ENCODE assay signal across 1 cellular context in genomic region chr2:129378186-129378585, GRCh38.
TF ChIP-seq lines count a peak whose summit lies in the region.

No MANE protein-coding gene starts in this region.

TF ChIP-seq in HepG2, 621 proteins besides CTCF, POLR2A, EP300 and RAD21 (continued from another document):
- TF ChIP-seq PRDM4 (CRISPR knock-in tag; IDR thresholded peaks at IDR 0.05; ENCODE audit: borderline replicate concordance) (no peak), MXI1 (IDR thresholded peaks at IDR 0.05; ENCODE audit: borderline replicate concordance, low read depth, low read length) (no peak), CCAR2 (optimal IDR thresholded peaks at IDR 0.05; ENCODE audit: low read depth, low read length) (no peak), NCOA5 (CRISPR knock-in tag; IDR thresholded peaks at IDR 0.05) (no peak), RNF2 (conservative IDR thresholded peaks at IDR 0.05; ENCODE audit: low read depth) (0 out of 2 replicates have a peak, but pooled peaks have one; percentile 34), SALL1 (CRISPR knock-in tag; IDR thresholded peaks at IDR 0.05) (peak; percentile 25; the same call in 1 of the 2 replicates), ONECUT2 (CRISPR knock-in tag; IDR thresholded peaks at IDR 0.05) (no peak), DMAP1 (CRISPR knock-in tag; IDR thresholded peaks at IDR 0.05) (no peak), RAD51 (IDR thresholded peaks at IDR 0.05; ENCODE audit: borderline replicate concordance) (no peak), ZBTB7B (CRISPR knock-in tag; IDR thresholded peaks at IDR 0.05) (no peak), ZNF773 (CRISPR knock-in tag; IDR thresholded peaks at IDR 0.05; ENCODE audit: borderline replicate concordance) (no peak), ZNF713 (CRISPR knock-in tag; IDR thresholded peaks at IDR 0.05) (no peak), FOXA1 (IDR thresholded peaks at IDR 0.05) (no peak), FOXA1 (CRISPR knock-in tag; IDR thresholded peaks at IDR 0.05) (no peak), ISL2 (CRISPR knock-in tag; IDR thresholded peaks at IDR 0.05) (no peak), ZNF296 (CRISPR knock-in tag; conservative IDR thresholded peaks at IDR 0.05) (no peak), HNF4A (CRISPR knock-in tag; IDR thresholded peaks at IDR 0.05) (peak; percentile 64), ZMAT3 (CRISPR knock-in tag; conservative IDR thresholded peaks at IDR 0.05) (no peak), ZNF281 (CRISPR knock-in tag; IDR thresholded peaks at IDR 0.05; ENCODE audit: borderline replicate concordance) (no peak), SIX4 (CRISPR knock-in tag; IDR thresholded peaks at IDR 0.05) (no peak), MAZ (IDR thresholded peaks at IDR 0.05; ENCODE audit: borderline replicate concordance, low read depth, low read length) (no peak), MAZ (CRISPR knock-in tag; IDR thresholded peaks at IDR 0.05; ENCODE audit: low read depth) (no peak), TBX3 (IDR thresholded peaks at IDR 0.05; ENCODE audit: borderline replicate concordance) (peak; percentile 33; the same call in 1 of the 2 replicates), MAF1 (CRISPR knock-in tag; IDR thresholded peaks at IDR 0.05; ENCODE audit: borderline replicate concordance) (no peak), NR0B2 (CRISPR knock-in tag; IDR thresholded peaks at IDR 0.05) (no peak), ZFP91 (CRISPR knock-in tag; IDR thresholded peaks at IDR 0.05; ENCODE audit: borderline replicate concordance) (no peak), NFIC (IDR thresholded peaks at IDR 0.05; ENCODE audit: low read length) (no peak), NR1H2 (CRISPR knock-in tag; IDR thresholded peaks at IDR 0.05; ENCODE audit: borderline replicate concordance, low read depth) (no peak), RFXANK (CRISPR knock-in tag; IDR thresholded peaks at IDR 0.05) (no peak), JUND (CRISPR knock-in tag; IDR thresholded peaks at IDR 0.05) (no peak), TRIM24 (CRISPR knock-in tag; IDR thresholded peaks at IDR 0.05) (no peak), ZNF709 (CRISPR knock-in tag; IDR thresholded peaks at IDR 0.05) (no peak), SUZ12 (IDR thresholded peaks at IDR 0.05; ENCODE audit: low read depth, low read length) (no peak), ZNF317 (CRISPR knock-in tag; IDR thresholded peaks at IDR 0.05) (peak; percentile 86), ZUFSP (CRISPR knock-in tag; IDR thresholded peaks at IDR 0.05; ENCODE audit: borderline replicate concordance) (no peak), ZNF17 (CRISPR knock-in tag; IDR thresholded peaks at IDR 0.05) (no peak), ARNT2 (CRISPR knock-in tag; IDR thresholded peaks at IDR 0.05; ENCODE audit: low read depth) (no peak), HMGXB3 (CRISPR knock-in tag; IDR thresholded peaks at IDR 0.05; ENCODE audit: borderline replicate concordance) (no peak), CEBPB (IDR thresholded peaks at IDR 0.05; ENCODE audit: borderline replicate concordance, low read depth, low read length) (peak; percentile 51; the same call in 1 of the 2 replicates), ZNF367 (CRISPR knock-in tag; IDR thresholded peaks at IDR 0.05; ENCODE audit: borderline replicate concordance) (no peak), ZBTB39 (CRISPR knock-in tag; IDR thresholded peaks at IDR 0.05) (no peak), SETDB1 (CRISPR knock-in tag; IDR thresholded peaks at IDR 0.05; ENCODE audit: borderline replicate concordance) (no peak), ZSCAN30 (CRISPR knock-in tag; IDR thresholded peaks at IDR 0.05) (no peak), ZNF691 (CRISPR knock-in tag; IDR thresholded peaks at IDR 0.05; ENCODE audit: borderline replicate concordance, low read depth) (no peak), POLR2G (IDR thresholded peaks at IDR 0.05; ENCODE audit: low read depth, low read length) (no peak)
TF ChIP-seq in HepG2: peak in this region for 8.
